1 cellular context compared by ENCODE assay signal in the genomic region with DNA sequence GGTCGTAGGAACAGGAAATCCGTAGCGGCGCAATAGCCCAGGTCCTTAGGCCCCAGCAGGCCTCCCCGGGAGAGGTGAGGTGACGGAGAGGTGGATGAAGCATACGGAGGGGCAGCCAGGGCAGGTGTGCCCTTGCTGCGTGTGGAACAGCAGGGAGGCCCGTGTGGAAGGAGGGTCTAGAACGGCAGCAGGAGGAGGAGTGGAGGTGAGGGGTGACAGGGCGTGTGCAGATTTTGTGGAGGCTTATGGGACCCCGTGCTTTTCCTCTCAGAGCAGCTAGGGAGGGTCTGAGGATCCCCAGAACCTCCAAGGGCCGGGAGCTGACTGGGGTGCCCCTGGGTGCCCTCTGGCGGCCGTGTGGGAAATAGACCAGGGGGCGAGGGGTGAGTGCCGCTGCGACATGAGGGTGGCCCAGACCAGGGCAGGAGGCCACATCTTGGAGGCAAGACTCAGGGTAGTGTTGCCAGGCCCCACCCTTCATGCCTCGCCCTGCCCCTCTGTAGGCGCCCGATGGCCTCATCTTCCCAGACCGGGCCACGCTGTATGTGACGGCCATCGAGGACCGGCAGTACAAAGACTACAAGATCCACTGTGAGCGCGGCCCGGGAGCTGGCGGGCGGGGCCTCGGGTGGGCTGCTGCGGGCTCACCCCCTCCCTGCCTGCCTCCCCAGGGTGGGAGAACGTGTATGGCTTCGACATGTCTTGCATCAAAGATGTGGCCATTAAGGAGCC.
A peak's percentile ranks its signal among the peaks of the same experiment; 100 is the strongest.
TF ChIP-seq lines count a peak whose summit lies in the region.

No MANE protein-coding gene starts in this region.

TF ChIP-seq in K562, 482 proteins besides CTCF, POLR2A, EP300 and RAD21:
- no peak for TF ChIP-seq SNRNP70 (optimal IDR thresholded peaks at IDR 0.05; ENCODE audit: low read depth, low read length)
- peak; percentile 40; the same call in 1 of the 2 replicates for TF ChIP-seq ZBTB7A (IDR thresholded peaks at IDR 0.05; ENCODE audit: borderline replicate concordance, control insufficient read depth, low read depth, low read length)
- peak; percentile 59 for TF ChIP-seq FIP1L1 (IDR thresholded peaks at IDR 0.05; ENCODE audit: low read depth, low read length, poor library complexity, severe bottlenecking)
- no peak for TF ChIP-seq NFRKB (IDR thresholded peaks at IDR 0.05; ENCODE audit: low read depth)
- TF ChIP-seq POLR2G (IDR thresholded peaks at IDR 0.05; ENCODE audit: low read depth, low read length) = peak; percentile 64
- TF ChIP-seq, protein P1, sequence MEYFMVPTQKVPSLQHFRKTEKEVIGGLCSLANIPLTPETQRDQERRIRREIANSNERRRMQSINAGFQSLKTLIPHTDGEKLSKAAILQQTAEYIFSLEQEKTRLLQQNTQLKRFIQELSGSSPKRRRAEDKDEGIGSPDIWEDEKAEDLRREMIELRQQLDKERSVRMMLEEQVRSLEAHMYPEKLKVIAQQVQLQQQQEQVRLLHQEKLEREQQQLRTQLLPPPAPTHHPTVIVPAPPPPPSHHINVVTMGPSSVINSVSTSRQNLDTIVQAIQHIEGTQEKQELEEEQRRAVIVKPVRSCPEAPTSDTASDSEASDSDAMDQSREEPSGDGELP (CRISPR knock-in tag; IDR thresholded peaks at IDR 0.05; ENCODE audit: borderline replicate concordance) = peak; percentile 25; the same call in 1 of the 2 replicates
- 0 out of 2 replicates have a peak, but pooled peaks have one; percentile 11 for TF ChIP-seq VEZF1 (CRISPR knock-in tag; IDR thresholded peaks at IDR 0.05)
- TF ChIP-seq ETV1 (tag; conservative IDR thresholded peaks at IDR 0.05; ENCODE audit: low read depth) = no peak
- TF ChIP-seq EHMT2 (IDR thresholded peaks at IDR 0.05) = no peak
- peak; percentile 35; the same call in 1 of the 2 replicates for TF ChIP-seq SMC3 (conservative IDR thresholded peaks at IDR 0.05; ENCODE audit: insufficient read depth, low read depth, low read length)
- TF ChIP-seq RBFOX2 (IDR thresholded peaks at IDR 0.05; ENCODE audit: low read depth, low read length) = peak; percentile 60
- no peak for TF ChIP-seq CREM (IDR thresholded peaks at IDR 0.05; ENCODE audit: low read depth)
- no peak for TF ChIP-seq PHTF2 (CRISPR knock-in tag; IDR thresholded peaks at IDR 0.05)
- no peak for TF ChIP-seq ZC3H11A (IDR thresholded peaks at IDR 0.05; ENCODE audit: low read depth, low read length)
- peak; percentile 65; the same call in 1 of the 2 replicates for TF ChIP-seq SUPT5H (IDR thresholded peaks at IDR 0.05)
- TF ChIP-seq TBP (optimal IDR thresholded peaks at IDR 0.05; ENCODE audit: low read depth, low read length) = no peak
